In the genomic region with DNA sequence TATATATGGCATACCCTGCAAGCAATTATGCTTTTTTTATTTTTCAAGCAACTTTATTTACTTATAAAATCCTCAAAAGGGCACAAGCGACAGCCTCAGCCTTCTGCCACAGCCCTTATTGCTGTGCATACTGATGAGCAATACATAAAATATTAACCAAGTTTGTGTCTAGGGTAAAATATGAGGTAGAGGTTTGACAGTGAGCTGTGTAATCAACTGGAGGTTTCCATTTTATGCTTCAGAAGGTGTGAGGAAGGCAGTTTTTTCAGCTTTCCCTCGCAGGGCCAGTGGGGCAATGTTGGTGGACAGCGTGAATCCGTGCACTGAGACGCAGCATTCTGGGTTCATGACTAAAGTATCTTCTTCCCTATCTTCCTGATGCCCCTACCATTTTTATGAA, we compare ENCODE assay signal across 23 cellular contexts.
DNase-seq lines count a peak whose midpoint lies in the region; TF ChIP-seq lines count a peak whose summit lies in the region.
"Had no signal": no experiment of that assay in that cellular context is flagged by ENCODE, and none has a peak within 500 bp of the region (broad histone marks: within the 10 kb centered on the region; RNA-seq: fewer than 3 reads in every experiment).

No MANE protein-coding gene starts in this region.

- in situ Hi-C loops in Caki2 (cut with HindIII; ENCODE audit: low pct_unique_long_range_greater_than_20kb, low sequenced_read_pairs), result no loop called here

- no peak overlapping the region for H3K9ac ChIP-seq in endocrine pancreas (ENCODE audit: control insufficient read depth, insufficient read depth, low read length)
- H3K9ac ChIP-seq: GM23248 had no signal

- H3K27me3 ChIP-seq in endocrine pancreas (ENCODE audit: control insufficient read depth, insufficient read depth, low read length) (no peaks in the 10 kb centered on the region), kidney epithelial cell (ENCODE audit: control insufficient read depth, insufficient read depth, low read length) (no peaks in the 10 kb centered on the region)
- H3K27me3 ChIP-seq: MG63, Peyer's patch had no signal

- no peaks in the 10 kb centered on the region for H3K9me3 ChIP-seq in endocrine pancreas (ENCODE audit: control insufficient read depth, low read length)
- H3K9me3 ChIP-seq: Caco-2, MG63, Peyer's patch had no signal

- H3K4me3 ChIP-seq in endocrine pancreas (ENCODE audit: control insufficient read depth, insufficient read depth, low read length) (peak overlapping the region; percentile 82), kidney epithelial cell (ENCODE audit: low read depth, low read length) (no peak overlapping the region)
- H3K4me3 ChIP-seq: GM23248, MG63, Peyer's patch, SK-N-MC had no signal

- TF ChIP-seq POLR2A in erythroblast (IDR thresholded peaks at IDR 0.05; ENCODE audit: low read length), result no peak

- H3K36me3 ChIP-seq in endocrine pancreas (ENCODE audit: control insufficient read depth, insufficient read depth, low read length) (no peaks in the 10 kb centered on the region), kidney epithelial cell (ENCODE audit: control insufficient read depth, insufficient read depth, low read length) (no peaks in the 10 kb centered on the region)
- H3K36me3 ChIP-seq: MG63, Peyer's patch had no signal

- TF ChIP-seq CTCF in kidney epithelial cell (IDR thresholded peaks at IDR 0.05; ENCODE audit: insufficient read depth, low read length, poor library complexity, severe bottlenecking), result no peak

- DNase-seq in Caki2 (ENCODE audit: low read depth) (peak; percentile 33), kidney epithelial cell (ENCODE audit: low read depth) (peak; percentile 9), renal cortical epithelial cell (ENCODE audit: low read depth) (peak; percentile 79), erythroblast (lab: John Stamatoyannopoulos, UW) (no peak), NCI-H345 (lab: John Stamatoyannopoulos, UW) (no peak), LoVo (ENCODE audit: low spot score) (no peak)
- DNase-seq: Caco-2; CD8-positive, alpha-beta T cell; DMS 273 treated with DMSO at 0.1 percent for 48 hours; DND-41; GM23248; H9; KBM-7; MG63; NCI-H1105 treated with DMSO at 0.1 percent for 48 hours; NCI-H146; NCI-H1930; NCI-H2107; NCI-H526 treated with DMSO at 0.1 percent for 48 hours; Peyer's patch; SIG-M5 had no signal

- no peaks in the 10 kb centered on the region for H3K4me1 ChIP-seq in endocrine pancreas (ENCODE audit: control insufficient read depth, insufficient read depth, low read length)
- H3K4me1 ChIP-seq: Peyer's patch had no signal

Comparison
In these comparisons a context has a peak if more than half of its experiments do, and no peak if none do; other contexts are left out.
1. DNase-seq: peak in Caki2 (single experiment), kidney epithelial cell (single experiment) and renal cortical epithelial cell (single experiment); none in erythroblast (0 of 2), NCI-H345 (single experiment) and LoVo (single experiment).